1 cellular context compared by ENCODE assay signal in the genomic region with DNA sequence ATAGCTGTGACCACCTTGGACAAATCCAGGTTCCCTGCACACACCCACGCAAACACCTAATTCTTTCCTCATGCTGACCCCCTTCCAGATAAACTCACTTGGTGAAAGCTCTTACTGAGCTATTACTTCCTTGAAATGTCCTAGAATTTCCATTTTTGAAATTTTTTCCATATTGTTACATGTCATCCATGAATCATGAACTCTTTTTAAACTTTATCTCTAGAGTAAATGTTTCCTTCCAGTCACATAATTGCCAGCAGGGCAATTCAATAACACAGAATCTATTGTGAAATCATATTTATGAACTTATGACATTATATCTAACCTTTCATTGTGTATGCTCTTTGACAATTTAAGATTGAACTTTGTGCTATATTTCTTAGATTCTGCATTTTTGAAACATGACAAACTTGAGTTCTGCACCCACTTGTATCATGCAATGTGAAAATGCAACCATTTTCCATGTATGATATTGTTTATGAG.
A peak's percentile ranks its signal among the peaks of the same experiment; 100 is the strongest.
TF ChIP-seq lines count a peak whose summit lies in the region.

No MANE protein-coding gene starts in this region.

TF ChIP-seq in K562, 482 proteins besides CTCF, POLR2A, EP300 and RAD21:
- TF ChIP-seq ZNF780A (CRISPR knock-in tag; IDR thresholded peaks at IDR 0.05) (no peak), CEBPG (CRISPR knock-in tag; IDR thresholded peaks at IDR 0.05) (no peak), CEBPG (tag; conservative IDR thresholded peaks at IDR 0.05 in 1 of 2, IDR thresholded peaks at IDR 0.05 in 1 of 2) (peak in 1 of 2 experiments; percentile 39; a peak in 1 of 4 replicates), ZNF384 (IDR thresholded peaks at IDR 0.05; ENCODE audit: low read depth, low read length) (no peak), CEBPB (tag; IDR thresholded peaks at IDR 0.05) (peak; percentile 57; the same call in 1 of the 2 replicates), ZNF408 (CRISPR knock-in tag; IDR thresholded peaks at IDR 0.05; ENCODE audit: low read depth) (no peak), SIX5 (IDR thresholded peaks at IDR 0.05; ENCODE audit: borderline replicate concordance in 1 of 2, insufficient read depth in 1 of 2, low read depth in 1 of 2, low read length in 2 of 2) (no peak), EGR1 (conservative IDR thresholded peaks at IDR 0.05) (0 out of 2 replicates have a peak, but pooled peaks have one; percentile 12), ZNF24 (IDR thresholded peaks at IDR 0.05) (no peak), JUND (IDR thresholded peaks at IDR 0.05; ENCODE audit: borderline replicate concordance, low read depth, low read length) (no peak), JUND (tag; IDR thresholded peaks at IDR 0.05; ENCODE audit: borderline replicate concordance, low read depth, low read length) (no peak)
- TF ChIP-seq, protein P1, sequence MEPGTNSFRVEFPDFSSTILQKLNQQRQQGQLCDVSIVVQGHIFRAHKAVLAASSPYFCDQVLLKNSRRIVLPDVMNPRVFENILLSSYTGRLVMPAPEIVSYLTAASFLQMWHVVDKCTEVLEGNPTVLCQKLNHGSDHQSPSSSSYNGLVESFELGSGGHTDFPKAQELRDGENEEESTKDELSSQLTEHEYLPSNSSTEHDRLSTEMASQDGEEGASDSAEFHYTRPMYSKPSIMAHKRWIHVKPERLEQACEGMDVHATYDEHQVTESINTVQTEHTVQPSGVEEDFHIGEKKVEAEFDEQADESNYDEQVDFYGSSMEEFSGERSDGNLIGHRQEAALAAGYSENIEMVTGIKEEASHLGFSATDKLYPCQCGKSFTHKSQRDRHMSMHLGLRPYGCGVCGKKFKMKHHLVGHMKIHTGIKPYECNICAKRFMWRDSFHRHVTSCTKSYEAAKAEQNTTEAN (CRISPR knock-in tag; IDR thresholded peaks at IDR 0.05): no peak
- TF ChIP-seq, protein P2, sequence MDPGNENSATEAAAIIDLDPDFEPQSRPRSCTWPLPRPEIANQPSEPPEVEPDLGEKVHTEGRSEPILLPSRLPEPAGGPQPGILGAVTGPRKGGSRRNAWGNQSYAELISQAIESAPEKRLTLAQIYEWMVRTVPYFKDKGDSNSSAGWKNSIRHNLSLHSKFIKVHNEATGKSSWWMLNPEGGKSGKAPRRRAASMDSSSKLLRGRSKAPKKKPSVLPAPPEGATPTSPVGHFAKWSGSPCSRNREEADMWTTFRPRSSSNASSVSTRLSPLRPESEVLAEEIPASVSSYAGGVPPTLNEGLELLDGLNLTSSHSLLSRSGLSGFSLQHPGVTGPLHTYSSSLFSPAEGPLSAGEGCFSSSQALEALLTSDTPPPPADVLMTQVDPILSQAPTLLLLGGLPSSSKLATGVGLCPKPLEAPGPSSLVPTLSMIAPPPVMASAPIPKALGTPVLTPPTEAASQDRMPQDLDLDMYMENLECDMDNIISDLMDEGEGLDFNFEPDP (CRISPR knock-in tag; IDR thresholded peaks at IDR 0.05): no peak
TF ChIP-seq in K562: peak in this region for 3.
